ENCODE assay signal across 8 cellular contexts in the genomic region with DNA sequence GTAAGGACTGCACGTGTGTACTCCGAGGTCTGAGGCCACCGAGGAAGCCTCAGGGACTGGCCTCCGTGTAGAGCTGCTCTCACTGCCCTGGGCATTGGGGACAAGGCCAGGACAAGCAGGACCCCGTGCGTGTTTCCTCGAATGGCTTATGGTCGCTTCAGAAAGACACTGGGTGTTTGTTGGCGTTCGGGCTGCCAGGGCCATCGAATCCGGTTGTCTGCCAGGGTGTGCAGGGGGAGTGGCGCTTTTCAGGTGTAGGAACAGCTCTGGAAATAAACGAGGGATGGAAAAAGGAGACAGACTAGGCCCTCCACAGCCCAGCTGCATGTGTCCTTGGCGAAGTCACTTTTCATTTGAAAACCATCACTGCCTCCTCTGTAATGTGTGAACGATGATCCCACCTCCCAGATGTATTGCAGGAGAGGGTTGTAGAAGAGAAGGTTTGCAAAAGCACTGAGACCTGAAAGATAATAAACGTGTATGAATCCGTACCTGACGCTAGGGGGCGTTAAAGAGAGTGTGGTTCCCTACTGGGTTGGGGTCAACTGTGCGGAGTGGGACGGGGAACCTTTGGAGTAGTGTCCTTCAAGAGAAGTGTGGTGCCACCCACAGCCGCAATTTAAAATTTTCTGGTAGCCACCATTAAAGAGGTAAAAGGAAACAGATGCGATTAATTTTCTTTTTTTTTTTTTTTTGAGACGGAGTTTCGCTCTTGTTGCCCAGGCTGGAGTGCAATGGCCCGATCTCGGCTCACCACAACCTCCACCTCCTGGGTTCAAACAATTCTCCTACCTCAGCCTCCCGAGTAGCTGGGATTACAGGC. TPM values are rescaled to one million over a fixed set of nuclear protein-coding genes. Genes with fewer than 3 reads are reported as not detected.
DNase-seq lines count a peak whose midpoint lies in the region; ATAC-seq, FAIRE-seq and TF ChIP-seq lines count a peak whose summit lies in the region.

No MANE protein-coding gene starts in this region.

- intact Hi-C loops in heart left ventricle (cut with DNase I) (loop anchor here in 3 of 10 donors (5.0 kb wide), 2 partner anchors 34 to 44 kb away; partner anchors contain the start of gene IL32 (in 2 of the 3)), left cardiac atrium (cut with DNase I) (loop anchor here in 1 of 2 donors (10.0 kb wide), 1 partner anchor 46 kb away; no protein-coding TSS in a partner anchor)

- H3K27ac ChIP-seq in heart left ventricle (peak overlapping the region; percentile 61 to 91 (median 78)), liver (ENCODE audit: low read depth in 1 of 2, low read length in 2 of 2) (no peak overlapping the region)

- peak overlapping the region; percentile 59 for H3K4me3 Mint-ChIP-seq in activated naive CD8-positive, alpha-beta T cell treated with anti-CD3 and anti-CD28 coated beads for 36 hours

- peak overlapping the region; percentile 74 for H3K27ac Mint-ChIP-seq in activated naive CD8-positive, alpha-beta T cell treated with anti-CD3 and anti-CD28 coated beads for 36 hours

- DNase-seq in heart left ventricle (no peak), left cardiac atrium (no peak), NOMO-1 treated with DMSO at 0.1 percent for 48 hours (lab: John Stamatoyannopoulos, UW; ENCODE audit: unreplicated experiment) (peak; percentile 55), urothelium cell line (ENCODE audit: low spot score) (peak; percentile 61), cerebellum (ENCODE audit: low spot score) (no peak)
- DNase-seq in activated naive CD8-positive, alpha-beta T cell treated with anti-CD3 and anti-CD28 coated beads for 36 hours: no peak

- no peak for FAIRE-seq in urothelium cell line (lab: Jason Lieb, UNC)

- ATAC-seq in heart left ventricle (no peak), left cardiac atrium (no peak), HG03039 (IDR thresholded peaks at IDR 0.05; ENCODE audit: unreplicated experiment) (no peak)

- TF ChIP-seq POLR2A in heart left ventricle (IDR thresholded peaks at IDR 0.05): no peak

- no peaks in the 10 kb centered on the region for H3K9me3 Mint-ChIP-seq in activated naive CD8-positive, alpha-beta T cell treated with anti-CD3 and anti-CD28 coated beads for 36 hours

- WGBS in heart left ventricle, 4 donors: 54 to 68% (median 62%) methylated on average over 28 to 29 of the region's 29 CpGs
- 58% methylated on average over 29 of the region's 29 CpGs for WGBS in liver

- H3K36me3 ChIP-seq in heart left ventricle (no peaks in the 10 kb centered on the region), liver (ENCODE audit: control insufficient read depth in 4 of 4, insufficient read depth in 3 of 4, low read depth in 1 of 4, low read length in 3 of 4) (no peaks in the 10 kb centered on the region)

- H3K9me3 ChIP-seq in heart left ventricle: no peaks in the 10 kb centered on the region
- no peaks in the 10 kb centered on the region for H3K9me3 ChIP-seq in liver (ENCODE audit: control insufficient read depth in 4 of 4, low read length in 3 of 4)

- H3K4me3 ChIP-seq in heart left ventricle (peak overlapping the region in 7 of 12 donors; percentile 2 to 47 (median 7)), liver (ENCODE audit: low read depth in 1 of 3, low read length in 3 of 3) (no peak overlapping the region)

- H3K4me1 ChIP-seq in heart left ventricle: peaks cover 9 to 49% (median 27%) of the 10 kb centered on the region in 12 donors
- peaks cover 0 to 20% (median 7%) of the 10 kb centered on the region in 4 donors for H3K4me1 ChIP-seq in liver (ENCODE audit: control insufficient read depth in 4 of 4, insufficient read depth in 4 of 4, low read length in 3 of 4)

- H3K4me1 Mint-ChIP-seq in activated naive CD8-positive, alpha-beta T cell treated with anti-CD3 and anti-CD28 coated beads for 36 hours: peaks cover 23% of the 10 kb centered on the region

- no peaks in the 10 kb centered on the region for H3K27me3 ChIP-seq in heart left ventricle
- H3K27me3 ChIP-seq in liver (ENCODE audit: control insufficient read depth in 4 of 4, insufficient read depth in 4 of 4, low read length in 3 of 4): no peaks in the 10 kb centered on the region

- TF ChIP-seq RAD21 in liver (IDR thresholded peaks at IDR 0.05): peak in 1 of 2 donors; percentile 51

- no peak overlapping the region for H3K9ac ChIP-seq in liver (ENCODE audit: low read depth in 1 of 2, low read length in 2 of 2)

- no peaks in the 10 kb centered on the region for H3K27me3 Mint-ChIP-seq in activated naive CD8-positive, alpha-beta T cell treated with anti-CD3 and anti-CD28 coated beads for 36 hours

- no peaks in the 10 kb centered on the region for H3K36me3 Mint-ChIP-seq in activated naive CD8-positive, alpha-beta T cell treated with anti-CD3 and anti-CD28 coated beads for 36 hours

- TF ChIP-seq CTCF in heart left ventricle (IDR thresholded peaks at IDR 0.05) (peak; percentile 17 to 62 (median 51)), liver (IDR thresholded peaks at IDR 0.05; ENCODE audit: low read depth, low read length, missing input control) (peak; percentile 40)

TF ChIP-seq in liver, 16 proteins besides CTCF, POLR2A, EP300 and RAD21 (continues in another document):
- TF ChIP-seq, protein P1, sequence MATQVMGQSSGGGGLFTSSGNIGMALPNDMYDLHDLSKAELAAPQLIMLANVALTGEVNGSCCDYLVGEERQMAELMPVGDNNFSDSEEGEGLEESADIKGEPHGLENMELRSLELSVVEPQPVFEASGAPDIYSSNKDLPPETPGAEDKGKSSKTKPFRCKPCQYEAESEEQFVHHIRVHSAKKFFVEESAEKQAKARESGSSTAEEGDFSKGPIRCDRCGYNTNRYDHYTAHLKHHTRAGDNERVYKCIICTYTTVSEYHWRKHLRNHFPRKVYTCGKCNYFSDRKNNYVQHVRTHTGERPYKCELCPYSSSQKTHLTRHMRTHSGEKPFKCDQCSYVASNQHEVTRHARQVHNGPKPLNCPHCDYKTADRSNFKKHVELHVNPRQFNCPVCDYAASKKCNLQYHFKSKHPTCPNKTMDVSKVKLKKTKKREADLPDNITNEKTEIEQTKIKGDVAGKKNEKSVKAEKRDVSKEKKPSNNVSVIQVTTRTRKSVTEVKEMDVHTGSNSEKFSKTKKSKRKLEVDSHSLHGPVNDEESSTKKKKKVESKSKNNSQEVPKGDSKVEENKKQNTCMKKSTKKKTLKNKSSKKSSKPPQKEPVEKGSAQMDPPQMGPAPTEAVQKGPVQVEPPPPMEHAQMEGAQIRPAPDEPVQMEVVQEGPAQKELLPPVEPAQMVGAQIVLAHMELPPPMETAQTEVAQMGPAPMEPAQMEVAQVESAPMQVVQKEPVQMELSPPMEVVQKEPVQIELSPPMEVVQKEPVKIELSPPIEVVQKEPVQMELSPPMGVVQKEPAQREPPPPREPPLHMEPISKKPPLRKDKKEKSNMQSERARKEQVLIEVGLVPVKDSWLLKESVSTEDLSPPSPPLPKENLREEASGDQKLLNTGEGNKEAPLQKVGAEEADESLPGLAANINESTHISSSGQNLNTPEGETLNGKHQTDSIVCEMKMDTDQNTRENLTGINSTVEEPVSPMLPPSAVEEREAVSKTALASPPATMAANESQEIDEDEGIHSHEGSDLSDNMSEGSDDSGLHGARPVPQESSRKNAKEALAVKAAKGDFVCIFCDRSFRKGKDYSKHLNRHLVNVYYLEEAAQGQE (IDR thresholded peaks at IDR 0.05): no peak
- no peak for TF ChIP-seq GABPA (IDR thresholded peaks at IDR 0.05 in 1 of 2, conservative IDR thresholded peaks at IDR 0.05 in 1 of 2)
- no peak for TF ChIP-seq JUND (IDR thresholded peaks at IDR 0.05)
- no peak for TF ChIP-seq FOXA1 (IDR thresholded peaks at IDR 0.05)
- TF ChIP-seq TAF1 (conservative IDR thresholded peaks at IDR 0.05): no peak
- TF ChIP-seq HNF4A (conservative IDR thresholded peaks at IDR 0.05): no peak
- no peak for TF ChIP-seq HNF4G (IDR thresholded peaks at IDR 0.05)
- no peak for TF ChIP-seq NR2F2 (IDR thresholded peaks at IDR 0.05)
- TF ChIP-seq FOXA2 (IDR thresholded peaks at IDR 0.05): no peak

RNA-seq across cellular contexts. Expression of gene ZSCAN10, which starts 2.1 kb away (rescaled TPM):
- total RNA-seq in heart left ventricle (not detected), left cardiac atrium (not detected), liver (not detected), cerebellum (not detected)
- polyA plus RNA-seq in heart left ventricle (not detected), liver (not detected)
- total RNA-seq in activated naive CD8-positive, alpha-beta T cell treated with anti-CD3 and anti-CD28 coated beads for 36 hours: not detected

RNA-seq across cellular contexts. Expression of gene ZNF205, which starts 11.2 kb away (rescaled TPM):
- total RNA-seq in heart left ventricle (10 to 100 TPM in 2 of 9 donors, 1 to 10 TPM in 7; 7.4 to 19.8 (median 8.1) TPM), left cardiac atrium (1 to 10 TPM; 7.0 to 7.2 TPM), liver (1 to 10 TPM; 4.1 to 6.9 TPM), cerebellum (11.0 TPM)
- polyA plus RNA-seq in heart left ventricle (10 to 100 TPM; 13.9 to 17.0 TPM), liver (1 to 10 TPM; 2.0 to 5.9 TPM)
- total RNA-seq in activated naive CD8-positive, alpha-beta T cell treated with anti-CD3 and anti-CD28 coated beads for 36 hours: under 1 TPM; 0.35 to 0.36 TPM

RNA-seq across cellular contexts. Expression of gene ZNF213, which starts 33.6 kb away (rescaled TPM):
- total RNA-seq in heart left ventricle: 10 to 100 TPM in 2 of 9 donors, 1 to 10 TPM in 7; 6.7 to 14.3 (median 8.2) TPM
- 10 to 100 TPM in 1 of 2 donors, 1 to 10 TPM in 1; 8.7 to 14.2 TPM for polyA plus RNA-seq in heart left ventricle
- total RNA-seq in left cardiac atrium: 1 to 10 TPM; 6.5 to 6.7 TPM
- 1 to 10 TPM; 7.6 to 9.1 TPM for total RNA-seq in activated naive CD8-positive, alpha-beta T cell treated with anti-CD3 and anti-CD28 coated beads for 36 hours
- total RNA-seq in liver: 1 to 10 TPM; 1.9 to 4.5 TPM
- 1 to 10 TPM in 1 of 2 donors, under 1 TPM in 1; 0.56 to 1.6 TPM for polyA plus RNA-seq in liver
- total RNA-seq in cerebellum: 6.4 TPM

RNA-seq across cellular contexts. Expression of gene IL32, which starts 35.8 kb away (rescaled TPM):
- total RNA-seq in heart left ventricle: 100 to 1,000 TPM in 1 of 9 donors, 10 to 100 TPM in 8; 20.6 to 241 (median 48.9) TPM
- 10 to 100 TPM; 60.2 to 63.4 TPM for polyA plus RNA-seq in heart left ventricle
- 10 to 100 TPM; 51.7 to 64.0 TPM for total RNA-seq in left cardiac atrium
- 1,000 to 10,000 TPM; 1,056 to 1,060 TPM for total RNA-seq in activated naive CD8-positive, alpha-beta T cell treated with anti-CD3 and anti-CD28 coated beads for 36 hours
- 100 to 1,000 TPM in 1 of 2 donors, 1 to 10 TPM in 1; 8.6 to 328 TPM for total RNA-seq in liver
- polyA plus RNA-seq in liver: 100 to 1,000 TPM in 1 of 2 donors, 10 to 100 TPM in 1; 93.4 to 300 TPM
- 2.2 TPM for total RNA-seq in cerebellum

RNA-seq across cellular contexts. Expression of gene MMP25, which starts 54.9 kb away (rescaled TPM):
- total RNA-seq in heart left ventricle (1 to 10 TPM in 3 of 9 donors, under 1 TPM in 6; 0.32 to 3.0 (median 0.90) TPM), left cardiac atrium (1 to 10 TPM; 1.5 to 2.3 TPM), liver (1 to 10 TPM in 1 of 2 donors, under 1 TPM in 1; 0.47 to 2.7 TPM), cerebellum (1.1 TPM)
- polyA plus RNA-seq in heart left ventricle (1 to 10 TPM in 1 of 2 donors, under 1 TPM in 1; 0.97 to 1.3 TPM), liver (1 to 10 TPM in 1 of 2 donors, under 1 TPM in 1; 0.57 to 1.3 TPM)
- 1 to 10 TPM in 1 of 2 experiments, under 1 TPM in 1; 0.99 to 1.6 TPM for total RNA-seq in activated naive CD8-positive, alpha-beta T cell treated with anti-CD3 and anti-CD28 coated beads for 36 hours

Comparison
In these comparisons a context has a peak if more than half of its experiments do, and no peak if none do; other contexts are left out.
1. DNase-seq: peak in NOMO-1 treated with DMSO at 0.1 percent for 48 hours (single experiment) and urothelium cell line (single experiment); none in heart left ventricle (0 of 5), left cardiac atrium (single experiment), activated naive CD8-positive, alpha-beta T cell treated with anti-CD3 and anti-CD28 coated beads for 36 hours (single experiment) and cerebellum (single experiment).
2. H3K27ac ChIP-seq: peak in heart left ventricle (12 of 12); none in liver (0 of 2).
3. H3K4me3 ChIP-seq: peak in heart left ventricle (7 of 12); none in liver (0 of 3).